ENCODE assay signal across 8 cellular contexts in the genomic region with DNA sequence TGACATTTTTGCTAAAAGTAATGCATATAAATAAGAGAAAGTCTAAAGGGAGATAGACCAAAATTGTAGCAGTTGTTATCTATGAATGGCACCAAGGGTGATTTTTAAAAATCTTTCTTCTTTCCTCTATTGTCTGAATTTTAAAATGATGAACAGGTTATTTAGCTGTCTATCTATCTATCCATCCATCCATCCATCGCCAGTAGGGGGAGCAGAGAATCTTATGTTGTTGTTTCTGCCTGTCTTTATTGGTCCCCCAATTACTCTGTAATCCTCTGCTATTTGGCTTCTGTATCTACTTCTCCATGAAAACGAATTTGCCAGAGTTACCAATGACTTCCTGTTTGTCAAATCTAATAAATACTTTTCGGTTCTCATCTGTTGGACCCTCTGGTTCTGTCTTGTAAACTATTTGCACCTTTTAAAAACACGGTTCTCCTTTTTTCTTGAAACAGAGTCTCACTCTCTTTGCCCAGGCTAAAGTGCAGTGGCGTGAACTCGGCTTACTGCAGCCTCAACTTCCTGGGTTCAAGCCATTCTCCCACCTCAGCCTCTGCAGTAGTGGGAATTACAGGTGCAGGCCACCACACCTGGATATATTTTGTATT.
DNase-seq lines count a peak whose midpoint lies in the region; ATAC-seq, FAIRE-seq and TF ChIP-seq lines count a peak whose summit lies in the region.

No MANE protein-coding gene starts in this region.

- no peak overlapping the region for H2AFZ ChIP-seq in MM.1S (ENCODE audit: low read length)

- H3F3A ChIP-seq in DOHH2 (ENCODE audit: control insufficient read depth, insufficient read depth) (0 out of 2 replicates have a peak, but pooled peaks cover 5% of the 10 kb centered on the region), MM.1S (ENCODE audit: insufficient read depth, low read length) (no peaks in the 10 kb centered on the region)

- H3K27ac ChIP-seq in DOHH2 (ENCODE audit: low read depth, low read length) (no peak overlapping the region), MM.1S (ENCODE audit: low read length) (no peak overlapping the region)

- H3K4me3 ChIP-seq in DOHH2 (ENCODE audit: low read length) (no peak overlapping the region), MM.1S (ENCODE audit: low read length) (no peak overlapping the region), retinal pigment epithelial cell (ENCODE audit: low read length) (no peak overlapping the region)

- no peaks in the 10 kb centered on the region for H3K9me3 ChIP-seq in DOHH2 (ENCODE audit: control insufficient read depth, insufficient read depth, low read length)
- no peaks in the 10 kb centered on the region for H3K9me3 ChIP-seq in MM.1S (replicated peaks; ENCODE audit: insufficient read depth, low read length)

- H3K9me2 ChIP-seq in DOHH2 (replicated peaks; ENCODE audit: control insufficient read depth, low read length) (no peaks in the 10 kb centered on the region), MM.1S (replicated peaks; ENCODE audit: insufficient read depth, low read length) (no peaks in the 10 kb centered on the region)

- peak; percentile 60 for FAIRE-seq in frontal cortex (lab: Jason Lieb, UNC)

- no peak overlapping the region for H3K4me2 ChIP-seq in DOHH2 (ENCODE audit: low read length)
- no peak overlapping the region for H3K4me2 ChIP-seq in MM.1S (ENCODE audit: low read depth, low read length)

- H3K4me1 ChIP-seq in DOHH2 (ENCODE audit: control insufficient read depth, low read length) (no peaks in the 10 kb centered on the region), MM.1S (ENCODE audit: low read length) (no peaks in the 10 kb centered on the region)

- no peaks in the 10 kb centered on the region for H3K36me3 ChIP-seq in DOHH2 (ENCODE audit: control insufficient read depth, low read length)
- H3K36me3 ChIP-seq in MM.1S (replicated peaks; ENCODE audit: insufficient read depth, low read length), result no peaks in the 10 kb centered on the region

- no peaks in the 10 kb centered on the region for H3K79me2 ChIP-seq in DOHH2 (ENCODE audit: control insufficient read depth, low read length)
- no peaks in the 10 kb centered on the region for H3K79me2 ChIP-seq in MM.1S (ENCODE audit: low read length)

- TF ChIP-seq CTCF in DOHH2 (IDR thresholded peaks at IDR 0.05; ENCODE audit: low read depth, low read length, poor library complexity, severe bottlenecking) (peak; percentile 72), MM.1S (IDR thresholded peaks at IDR 0.05; ENCODE audit: low read length) (peak; percentile 66), retinal pigment epithelial cell (conservative IDR thresholded peaks at IDR 0.05; ENCODE audit: low read depth, low read length) (peak; percentile 78)

- peak; percentile 71 for ATAC-seq in GM21367 (IDR thresholded peaks at IDR 0.05; ENCODE audit: unreplicated experiment)
- peak; percentile 90 for ATAC-seq in SK-N-SH treated with all-trans-retinoic acid at 6 μM for 48 hours
- ATAC-seq in HG03521 (IDR thresholded peaks at IDR 0.05; ENCODE audit: unreplicated experiment), result no peak
- no peak for ATAC-seq in GM21423 (IDR thresholded peaks at IDR 0.05; ENCODE audit: unreplicated experiment)

- no peaks in the 10 kb centered on the region for H3K27me3 ChIP-seq in DOHH2 (ENCODE audit: control insufficient read depth, low read length)
- H3K27me3 ChIP-seq in MM.1S (replicated peaks; ENCODE audit: insufficient read depth, low read length), result no peaks in the 10 kb centered on the region

- DNase-seq in MM.1S, result peak; percentile 29
- peak in 1 of 2 donors; percentile 7 for DNase-seq in frontal cortex (ENCODE audit: low spot score in 2 of 2)
- no peak for DNase-seq in retinal pigment epithelial cell (ENCODE audit: low read depth)

- H4K20me1 ChIP-seq in DOHH2 (ENCODE audit: control insufficient read depth, insufficient read depth, low read depth, low read length) (no peaks in the 10 kb centered on the region), MM.1S (ENCODE audit: insufficient read depth, low read length) (no peaks in the 10 kb centered on the region)

- H3K9ac ChIP-seq in MM.1S (ENCODE audit: low read length), result no peak overlapping the region

TF ChIP-seq in SK-N-SH treated with all-trans-retinoic acid at 6 μM for 48 hours, 23 proteins besides CTCF, POLR2A, EP300 and RAD21:
- TF ChIP-seq TOX (CRISPR knock-in tag; IDR thresholded peaks at IDR 0.05; ENCODE audit: borderline replicate concordance), result no peak
- TF ChIP-seq SNAI2 (CRISPR knock-in tag; IDR thresholded peaks at IDR 0.05), result no peak
- TF ChIP-seq, protein P1, sequence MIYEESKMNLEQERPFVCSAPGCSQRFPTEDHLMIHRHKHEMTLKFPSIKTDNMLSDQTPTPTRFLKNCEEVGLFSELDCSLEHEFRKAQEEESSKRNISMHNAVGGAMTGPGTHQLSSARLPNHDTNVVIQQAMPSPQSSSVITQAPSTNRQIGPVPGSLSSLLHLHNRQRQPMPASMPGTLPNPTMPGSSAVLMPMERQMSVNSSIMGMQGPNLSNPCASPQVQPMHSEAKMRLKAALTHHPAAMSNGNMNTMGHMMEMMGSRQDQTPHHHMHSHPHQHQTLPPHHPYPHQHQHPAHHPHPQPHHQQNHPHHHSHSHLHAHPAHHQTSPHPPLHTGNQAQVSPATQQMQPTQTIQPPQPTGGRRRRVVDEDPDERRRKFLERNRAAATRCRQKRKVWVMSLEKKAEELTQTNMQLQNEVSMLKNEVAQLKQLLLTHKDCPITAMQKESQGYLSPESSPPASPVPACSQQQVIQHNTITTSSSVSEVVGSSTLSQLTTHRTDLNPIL (CRISPR knock-in tag; IDR thresholded peaks at IDR 0.05; ENCODE audit: low read depth), result no peak
- TF ChIP-seq, protein P2, sequence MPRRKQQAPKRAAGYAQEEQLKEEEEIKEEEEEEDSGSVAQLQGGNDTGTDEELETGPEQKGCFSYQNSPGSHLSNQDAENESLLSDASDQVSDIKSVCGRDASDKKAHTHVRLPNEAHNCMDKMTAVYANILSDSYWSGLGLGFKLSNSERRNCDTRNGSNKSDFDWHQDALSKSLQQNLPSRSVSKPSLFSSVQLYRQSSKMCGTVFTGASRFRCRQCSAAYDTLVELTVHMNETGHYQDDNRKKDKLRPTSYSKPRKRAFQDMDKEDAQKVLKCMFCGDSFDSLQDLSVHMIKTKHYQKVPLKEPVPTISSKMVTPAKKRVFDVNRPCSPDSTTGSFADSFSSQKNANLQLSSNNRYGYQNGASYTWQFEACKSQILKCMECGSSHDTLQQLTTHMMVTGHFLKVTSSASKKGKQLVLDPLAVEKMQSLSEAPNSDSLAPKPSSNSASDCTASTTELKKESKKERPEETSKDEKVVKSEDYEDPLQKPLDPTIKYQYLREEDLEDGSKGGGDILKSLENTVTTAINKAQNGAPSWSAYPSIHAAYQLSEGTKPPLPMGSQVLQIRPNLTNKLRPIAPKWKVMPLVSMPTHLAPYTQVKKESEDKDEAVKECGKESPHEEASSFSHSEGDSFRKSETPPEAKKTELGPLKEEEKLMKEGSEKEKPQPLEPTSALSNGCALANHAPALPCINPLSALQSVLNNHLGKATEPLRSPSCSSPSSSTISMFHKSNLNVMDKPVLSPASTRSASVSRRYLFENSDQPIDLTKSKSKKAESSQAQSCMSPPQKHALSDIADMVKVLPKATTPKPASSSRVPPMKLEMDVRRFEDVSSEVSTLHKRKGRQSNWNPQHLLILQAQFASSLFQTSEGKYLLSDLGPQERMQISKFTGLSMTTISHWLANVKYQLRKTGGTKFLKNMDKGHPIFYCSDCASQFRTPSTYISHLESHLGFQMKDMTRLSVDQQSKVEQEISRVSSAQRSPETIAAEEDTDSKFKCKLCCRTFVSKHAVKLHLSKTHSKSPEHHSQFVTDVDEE (CRISPR knock-in tag; IDR thresholded peaks at IDR 0.05), result no peak
- no peak for TF ChIP-seq CSDC2 (CRISPR knock-in tag; IDR thresholded peaks at IDR 0.05)
- TF ChIP-seq ZNF70 (CRISPR knock-in tag; IDR thresholded peaks at IDR 0.05), result no peak
- no peak for TF ChIP-seq GLIS3 (CRISPR knock-in tag; IDR thresholded peaks at IDR 0.05)
- no peak for TF ChIP-seq ZFP30 (CRISPR knock-in tag; IDR thresholded peaks at IDR 0.05)
- TF ChIP-seq ESRRG (CRISPR knock-in tag; IDR thresholded peaks at IDR 0.05), result no peak
- TF ChIP-seq TCF4 (CRISPR knock-in tag; IDR thresholded peaks at IDR 0.05; ENCODE audit: borderline replicate concordance), result no peak
- no peak for TF ChIP-seq BACH2 (CRISPR knock-in tag; IDR thresholded peaks at IDR 0.05; ENCODE audit: borderline replicate concordance)
- no peak for TF ChIP-seq ISL1 (CRISPR knock-in tag; IDR thresholded peaks at IDR 0.05)

Comparison
In these comparisons a context has a peak if more than half of its experiments do, and no peak if none do; other contexts are left out.
1. ATAC-seq: peak in GM21367 (single experiment) and SK-N-SH treated with all-trans-retinoic acid at 6 μM for 48 hours (single experiment); none in HG03521 (single experiment) and GM21423 (single experiment).
2. Peak in every context shown above with its lines, with median percentiles within 50 percentile points of each other: CTCF ChIP-seq.